8 cellular contexts compared by ENCODE assay signal in genomic region chr14:54572316-54572715, GRCh38. TPM values are rescaled to one million over a fixed set of nuclear protein-coding genes. Genes with fewer than 3 reads are reported as not detected.
DNase-seq lines count a peak whose midpoint lies in the region; FAIRE-seq and TF ChIP-seq lines count a peak whose summit lies in the region.

No MANE protein-coding gene starts in this region.

- TF ChIP-seq CTCF in AG10803 (conservative IDR thresholded peaks at IDR 0.05; ENCODE audit: low read length) (peak; percentile 49), GM12872 (IDR thresholded peaks at IDR 0.05; ENCODE audit: insufficient read depth, low read depth, low read length) (peak; percentile 52), RWPE1 (conservative IDR thresholded peaks at IDR 0.05; ENCODE audit: low read depth) (peak; percentile 29; the same call in 1 of the 2 replicates)

- CTCF ChIA-PET in RWPE1 (lab: Yijun Ruan, JAX): interaction anchor here (0.6 to 0.7 kb wide), 3 partner anchors 55 to 177 kb away, joined by 3 to 4 read pairs (median 3); no protein-coding TSS in a partner anchor

- H3K27ac ChIP-seq in RWPE1: no peak overlapping the region

- POLR2A ChIA-PET in RWPE1 (lab: Yijun Ruan, JAX; ENCODE audit: low non-redundant PET): no interaction called here

- DNase-seq in AG10803 (ENCODE audit: low read depth) (no peak), RWPE1 (ENCODE audit: low spot score) (no peak), glomerular visceral epithelial cell (ENCODE audit: extremely low spot score) (peak; percentile 51), frontal cortex (ENCODE audit: low spot score in 2 of 2) (no peak), medulla oblongata (ENCODE audit: extremely low spot score) (no peak), NCI-H345 treated with DMSO at 0.1 percent for 48 hours (lab: John Stamatoyannopoulos, UW; ENCODE audit: unreplicated experiment) (no peak), cerebellum (ENCODE audit: low spot score) (no peak)

- FAIRE-seq in frontal cortex (lab: Jason Lieb, UNC): no peak

- H3K4me3 ChIP-seq in AG10803 (ENCODE audit: low read length): no peak overlapping the region

RNA-seq across cellular contexts. Expression of gene SAMD4A, which starts 5.4 kb away (rescaled TPM):
- total RNA-seq in frontal cortex: 8.2 TPM
- total RNA-seq in cerebellum: 15.7 TPM
